14 cellular contexts compared by ENCODE assay signal in genomic region chr19:38662508-38663155, GRCh38. TPM values are rescaled to one million over a fixed set of nuclear protein-coding genes. Genes with fewer than 3 reads are reported as not detected.
A peak's percentile ranks its signal among the peaks of the same experiment; 100 is the strongest.
DNase-seq lines count a peak whose midpoint lies in the region; ATAC-seq and TF ChIP-seq lines count a peak whose summit lies in the region.
"Had no signal": no experiment of that assay in that cellular context is flagged by ENCODE, and none has a peak within 500 bp of the region (broad histone marks: within the 10 kb centered on the region; RNA-seq: fewer than 3 reads in every experiment).

No MANE protein-coding gene starts in this region.

- peaks cover 13% of the 10 kb centered on the region for H3K36me3 Mint-ChIP-seq in nephron (ENCODE audit: low read depth)

- H2AFZ ChIP-seq in SK-N-SH (ENCODE audit: low read depth) = no peak overlapping the region

- H4K20me1 ChIP-seq in SK-N-SH (ENCODE audit: insufficient read depth) = peaks cover 27% of the 10 kb centered on the region

- H3K4me3 ChIP-seq in SK-N-SH (ENCODE audit: low read depth in 2 of 2, low read length in 1 of 2) = no peak overlapping the region
- peak overlapping the region in 5 of 59 donors; percentile 4 to 39 (median 28) for H3K4me3 ChIP-seq in dorsolateral prefrontal cortex
- no peak overlapping the region for H3K4me3 ChIP-seq in transverse colon

- CTCF ChIA-PET in SK-N-SH (lab: Yijun Ruan, JAX) = interaction anchor here (1.0 to 1.5 kb wide), 2 partner anchors 28 to 267 kb away, joined by 3 read pairs; no protein-coding TSS in a partner anchor

- H3K4me1 Mint-ChIP-seq in nephron = peaks cover 96% of the 10 kb centered on the region

- H3K27ac Mint-ChIP-seq in nephron = peak overlapping the region; percentile 94 to 97 (median 97)
- H3K27ac Mint-ChIP-seq: activated T-helper 1 cell treated with anti-CD3 and anti-CD28 coated beads, Interleukin-12 subunit alpha, Interleukin-12 subunit beta, Interleukin-2, Interleukin-4 antibody, amounts not matched to agents 30 ng/mL and 10 ng/mL and 1 ng/mL, durations not matched to agents 14 hours and 24 hours and 36 hours; stimulated activated naive CD8-positive, alpha-beta T cell treated with anti-CD3 and anti-CD28 coated beads, Interleukin-15, amount 100 ng/mL, for 72 hours had no signal

- TF ChIP-seq CTCF in SK-N-SH (IDR thresholded peaks at IDR 0.05) (no peak), dorsolateral prefrontal cortex (IDR thresholded peaks at IDR 0.05 in 54 of 56, conservative IDR thresholded peaks at IDR 0.05 in 2 of 56; ENCODE audit: low read depth in 1 of 56, partially characterized antibody in 56 of 56) (no peak), nephron (IDR thresholded peaks at IDR 0.05; ENCODE audit: unreplicated experiment in 3 of 3) (no peak), transverse colon (IDR thresholded peaks at IDR 0.05) (no peak)

- TF ChIP-seq EP300 in SK-N-SH (IDR thresholded peaks at IDR 0.05; ENCODE audit: borderline replicate concordance in 1 of 2, low read depth in 1 of 2, low read length in 1 of 2) (no peak), transverse colon (IDR thresholded peaks at IDR 0.05; ENCODE audit: low read depth) (no peak)

- peaks cover 48% of the 10 kb centered on the region for H3F3A ChIP-seq in SK-N-SH (replicated peaks; ENCODE audit: insufficient read depth)

- DNase-seq in SK-N-SH = no peak
- no peak for DNase-seq in dorsolateral prefrontal cortex
- no peak for DNase-seq in transverse colon
- no peak for DNase-seq in epidermal melanocyte (ENCODE audit: insufficient read length, low spot score)
- no peak for DNase-seq in DMS114 treated with DMSO at 0.1 percent for 48 hours (lab: John Stamatoyannopoulos, UW; ENCODE audit: unreplicated experiment)
- DNase-seq: 8988T; effector memory CD4-positive, alpha-beta T cell; NCI-H446; stimulated activated naive CD8-positive, alpha-beta T cell treated with anti-CD3 and anti-CD28 coated beads, Interleukin-15, amount 100 ng/mL, for 72 hours; T-helper 9 cell had no signal

- no peak for TF ChIP-seq POLR2A in transverse colon (IDR thresholded peaks at IDR 0.05)

- WGBS in SK-N-SH (ENCODE audit: low lambda C conversion rate) = 89% methylated on average over 7 of the region's 7 CpGs
- WGBS in transverse colon (ENCODE audit: low coverage in 1 of 2), 2 donors = 50 to 62% methylated on average over 2 to 7 of the region's 7 CpGs

- POLR2A ChIA-PET in SK-N-SH (lab: Yijun Ruan, JAX) = no interaction called here

- no peaks in the 10 kb centered on the region for H3K9me2 ChIP-seq in SK-N-SH

- H3K27me3 ChIP-seq in SK-N-SH (ENCODE audit: insufficient read depth) = no peaks in the 10 kb centered on the region
- H3K27me3 ChIP-seq in dorsolateral prefrontal cortex = no peaks in the 10 kb centered on the region
- H3K27me3 ChIP-seq in transverse colon = no peaks in the 10 kb centered on the region

- peaks cover 95% of the 10 kb centered on the region for H3K79me2 ChIP-seq in SK-N-SH (ENCODE audit: insufficient read depth)

- H3K9me3 ChIP-seq in SK-N-SH (no peaks in the 10 kb centered on the region), transverse colon (no peaks in the 10 kb centered on the region)

- H3K9ac ChIP-seq in SK-N-SH = no peak overlapping the region

- H3K4me1 ChIP-seq in SK-N-SH (ENCODE audit: control insufficient read depth in 1 of 2, insufficient read depth in 2 of 2, low read depth in 1 of 2, low read length in 1 of 2) (peaks cover 47 to 71% of the 10 kb centered on the region in 2 experiments), transverse colon (peaks cover 97 to 100% (median 99%) of the 10 kb centered on the region in 4 donors)

- in situ Hi-C loops in transverse colon (cut with MboI; ENCODE audit: low pct_ligation_motif_present in 1 of 4, low pct_unique_long_range_greater_than_20kb in 1 of 4, low sequenced_read_pairs in 3 of 4) = no loop called here

- H3K27ac ChIP-seq in SK-N-SH (ENCODE audit: low read depth in 2 of 2, low read length in 1 of 2) (peak overlapping the region in 1 of 2 experiments; percentile 99; a peak in 1 of 4 replicates), dorsolateral prefrontal cortex (peak overlapping the region in 58 of 59 donors; percentile 45 to 96 (median 87)), transverse colon (peak overlapping the region; percentile 99 to 100 (median 99))

- 0 out of 2 replicates have a peak overlapping the region, but pooled peaks have one; percentile 1 for H3K4me2 ChIP-seq in SK-N-SH

- intact Hi-C loops in dorsolateral prefrontal cortex (cut with DNase I) = loop anchor here in 1 of 2 donors (5.0 kb wide), 1 partner anchor 55 kb away; no protein-coding TSS in a partner anchor
- intact Hi-C loops in transverse colon (cut with DNase I; ENCODE audit: low total_unique reads) = no loop called here

- no peak for ATAC-seq in SK-N-SH treated with all-trans-retinoic acid at 6 μM for 48 hours
- no peak for ATAC-seq in HG03442 (IDR thresholded peaks at IDR 0.05; ENCODE audit: unreplicated experiment)
- ATAC-seq: stimulated activated naive CD8-positive, alpha-beta T cell treated with anti-CD3 and anti-CD28 coated beads, Interleukin-15, amount 100 ng/mL, for 72 hours had no signal

- peaks cover 3 to 6% of the 10 kb centered on the region in 2 experiments for H3K36me3 ChIP-seq in SK-N-SH (replicated peaks in 1 of 2; ENCODE audit: control insufficient read depth in 1 of 2, insufficient read depth in 2 of 2, low read length in 1 of 2)
- no peaks in the 10 kb centered on the region for H3K36me3 ChIP-seq in transverse colon

- no peak for TF ChIP-seq RAD21 in SK-N-SH (IDR thresholded peaks at IDR 0.05; ENCODE audit: low read length)

- peak overlapping the region; percentile 59 to 70 (median 64) for H3K4me3 Mint-ChIP-seq in nephron
- H3K4me3 Mint-ChIP-seq: activated T-helper 1 cell treated with anti-CD3 and anti-CD28 coated beads, Interleukin-12 subunit alpha, Interleukin-12 subunit beta, Interleukin-2, Interleukin-4 antibody, amounts not matched to agents 30 ng/mL and 10 ng/mL and 1 ng/mL, durations not matched to agents 14 hours and 24 hours and 36 hours; stimulated activated naive CD8-positive, alpha-beta T cell treated with anti-CD3 and anti-CD28 coated beads, Interleukin-15, amount 100 ng/mL, for 72 hours had no signal

- H3K27me3 Mint-ChIP-seq in nephron (ENCODE audit: low read depth) = no peaks in the 10 kb centered on the region

- no peaks in the 10 kb centered on the region for H3K9me3 Mint-ChIP-seq in nephron
- H3K9me3 Mint-ChIP-seq: activated T-helper 1 cell treated with anti-CD3 and anti-CD28 coated beads, Interleukin-12 subunit alpha, Interleukin-12 subunit beta, Interleukin-2, Interleukin-4 antibody, amounts not matched to agents 30 ng/mL and 10 ng/mL and 1 ng/mL, durations not matched to agents 14 hours and 24 hours and 36 hours; stimulated activated naive CD8-positive, alpha-beta T cell treated with anti-CD3 and anti-CD28 coated beads, Interleukin-15, amount 100 ng/mL, for 72 hours had no signal

TF ChIP-seq in SK-N-SH, 30 proteins besides CTCF, POLR2A, EP300 and RAD21 (continues in another document):
- no peak for TF ChIP-seq EZH2phosphoT487 (IDR thresholded peaks at IDR 0.05; ENCODE audit: borderline replicate concordance, low read depth)
- TF ChIP-seq, protein P1, sequence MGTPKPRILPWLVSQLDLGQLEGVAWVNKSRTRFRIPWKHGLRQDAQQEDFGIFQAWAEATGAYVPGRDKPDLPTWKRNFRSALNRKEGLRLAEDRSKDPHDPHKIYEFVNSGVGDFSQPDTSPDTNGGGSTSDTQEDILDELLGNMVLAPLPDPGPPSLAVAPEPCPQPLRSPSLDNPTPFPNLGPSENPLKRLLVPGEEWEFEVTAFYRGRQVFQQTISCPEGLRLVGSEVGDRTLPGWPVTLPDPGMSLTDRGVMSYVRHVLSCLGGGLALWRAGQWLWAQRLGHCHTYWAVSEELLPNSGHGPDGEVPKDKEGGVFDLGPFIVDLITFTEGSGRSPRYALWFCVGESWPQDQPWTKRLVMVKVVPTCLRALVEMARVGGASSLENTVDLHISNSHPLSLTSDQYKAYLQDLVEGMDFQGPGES (IDR thresholded peaks at IDR 0.05; ENCODE audit: low read depth, low read length) = no peak
- no peak for TF ChIP-seq ELF1 (IDR thresholded peaks at IDR 0.05)
- TF ChIP-seq MEF2A (IDR thresholded peaks at IDR 0.05; ENCODE audit: borderline replicate concordance, low read depth) = no peak
- TF ChIP-seq SMC3 (IDR thresholded peaks at IDR 0.05; ENCODE audit: low read depth, low read length) = no peak
- TF ChIP-seq POLR2AphosphoS5 (IDR thresholded peaks at IDR 0.05; ENCODE audit: low read depth, low read length) = no peak

TF ChIP-seq in SK-N-SH treated with all-trans-retinoic acid at 6 μM for 48 hours, 23 proteins besides CTCF, POLR2A, EP300 and RAD21 (continues in another document):
- TF ChIP-seq PPARA (CRISPR knock-in tag; IDR thresholded peaks at IDR 0.05; ENCODE audit: borderline replicate concordance) = no peak
- TF ChIP-seq ARNTL (CRISPR knock-in tag; IDR thresholded peaks at IDR 0.05; ENCODE audit: borderline replicate concordance, low read depth) = no peak
- no peak for TF ChIP-seq RARB (CRISPR knock-in tag; IDR thresholded peaks at IDR 0.05)
- TF ChIP-seq ISL1 (CRISPR knock-in tag; IDR thresholded peaks at IDR 0.05) = no peak
- TF ChIP-seq ZNF70 (CRISPR knock-in tag; IDR thresholded peaks at IDR 0.05) = no peak
- TF ChIP-seq ZFP3 (CRISPR knock-in tag; IDR thresholded peaks at IDR 0.05) = no peak
- TF ChIP-seq CSDC2 (CRISPR knock-in tag; IDR thresholded peaks at IDR 0.05) = no peak

RNA-seq across cellular contexts. Expression of gene ACTN4, which starts 15.2 kb away (rescaled TPM):
- 494 and 598 TPM in 2 replicates for polyA plus RNA-seq in SK-N-SH (2012; rRNA removed)
- polyA plus RNA-seq in SK-N-SH (2012; cell fraction: cytosol; rRNA removed) = 222 and 365 TPM in 2 replicates
- polyA plus RNA-seq in SK-N-SH (2012; cell fraction: nucleus; rRNA removed) = 687 and 951 TPM in 2 replicates
- total RNA-seq in dorsolateral prefrontal cortex (100 to 1,000 TPM; 271 to 539 (median 377) TPM), transverse colon (1,000 to 10,000 TPM in 1 of 4 donors, 100 to 1,000 TPM in 3; 458 to 1,080 (median 723) TPM)

RNA-seq across cellular contexts. Expression of gene EIF3K, which starts 43.6 kb away (rescaled TPM):
- polyA plus RNA-seq in SK-N-SH (2012; rRNA removed) = 405 and 484 TPM in 2 replicates
- 274 and 343 TPM in 2 replicates for polyA plus RNA-seq in SK-N-SH (2012; cell fraction: cytosol; rRNA removed)
- 285 and 487 TPM in 2 replicates for polyA plus RNA-seq in SK-N-SH (2012; cell fraction: nucleus; rRNA removed)
- total RNA-seq in dorsolateral prefrontal cortex = 100 to 1,000 TPM; 165 to 292 (median 241) TPM
- total RNA-seq in transverse colon = 100 to 1,000 TPM; 267 to 660 (median 460) TPM

RNA-seq across cellular contexts. Expression of gene MAP4K1, which starts 44.9 kb away (rescaled TPM):
- polyA plus RNA-seq in SK-N-SH (2012; rRNA removed) = 0.31 and 0.37 TPM in 2 replicates
- 0.10 and 0.20 TPM in 2 replicates for polyA plus RNA-seq in SK-N-SH (2012; cell fraction: cytosol; rRNA removed)
- polyA plus RNA-seq in SK-N-SH (2012; cell fraction: nucleus; rRNA removed) = 2.8 TPM in 2 replicates
- 10 to 100 TPM in 10 of 120 experiments, 1 to 10 TPM in 110; 1.2 to 14.7 (median 5.4) TPM for total RNA-seq in dorsolateral prefrontal cortex
- 10 to 100 TPM in 2 of 4 donors, 1 to 10 TPM in 1, not detected in 1; 4.0 to 49.0 (median 11.1) TPM for total RNA-seq in transverse colon
